ENCODE assay signal across 6 cellular contexts in genomic region chr7:50471970-50472369, GRCh38.
"Had no signal": no experiment of that assay in that cellular context is flagged by ENCODE, and none has a peak within 500 bp of the region (broad histone marks: within the 10 kb centered on the region; RNA-seq: fewer than 3 reads in every experiment).

No MANE protein-coding gene starts in this region.

- H3K27ac Mint-ChIP-seq: GM23338, IgD-negative memory B cell had no signal

- H3K9me3 Mint-ChIP-seq: GM23338, H9, IgD-negative memory B cell had no signal

- DNase-seq: H9, HCEC 1CT, KBM-7 had no signal

- H3K4me2 ChIP-seq: GM23338 had no signal

- H3K4me3 ChIP-seq: GM23338 had no signal

- H2AFZ ChIP-seq: GM23338 had no signal

- H3K4me3 Mint-ChIP-seq: GM23338, H9, IgD-negative memory B cell had no signal

- ATAC-seq: GM23338, HepG2 had no signal
